19 cellular contexts compared by ENCODE assay signal in genomic region chr7:7688310-7688709, GRCh38. TPM values are rescaled to one million over a fixed set of nuclear protein-coding genes. Genes with fewer than 3 reads are reported as not detected.
A peak's percentile ranks its signal among the peaks of the same experiment; 100 is the strongest.
DNase-seq lines count a peak whose midpoint lies in the region; ATAC-seq, FAIRE-seq and TF ChIP-seq lines count a peak whose summit lies in the region.
"Had no signal": no experiment of that assay in that cellular context is flagged by ENCODE, and none has a peak within 500 bp of the region (broad histone marks: within the 10 kb centered on the region; RNA-seq: fewer than 3 reads in every experiment).

No MANE protein-coding gene starts in this region.

- intact Hi-C loops in ascending aorta (cut with DNase I) (loop anchor here (10.0 kb wide), 1 partner anchor 376 kb away; no protein-coding TSS in a partner anchor), tibial artery (cut with DNase I; ENCODE audit: low total_unique reads) (loop anchor here (10.0 kb wide), 2 partner anchors 66 to 526 kb away; no protein-coding TSS in a partner anchor)

- no peaks in the 10 kb centered on the region for H3K36me3 Mint-ChIP-seq in naive B cell
- H3K36me3 Mint-ChIP-seq in T-helper 2 cell treated with Interferon-gamma antibody and Interleukin-4, amounts not matched to agents 5 μg/mL and 100 μg/mL, for 36 hours (ENCODE audit: low read depth), result peaks cover 2% of the 10 kb centered on the region
- H3K36me3 Mint-ChIP-seq: mesothelial cell of epicardium had no signal

- DNase-seq in H54 (ENCODE audit: insufficient read length, low spot score) (no peak), ascending aorta (ENCODE audit: low spot score in 2 of 2) (no peak), naive B cell (no peak), tibial artery (no peak), SIG-M5 (lab: John Stamatoyannopoulos, UW) (no peak), GF-D8 (lab: John Stamatoyannopoulos, UW) (no peak)
- no peak for DNase-seq in T-helper 2 cell treated with Interferon-gamma antibody and Interleukin-4, amounts not matched to agents 5 μg/mL and 100 μg/mL, for 36 hours (ENCODE audit: low spot score)
- DNase-seq: activated CD4-positive, alpha-beta memory T cell treated with anti-CD3 and anti-CD28 coated beads, Interleukin-2, amount 10 ng/mL, durations not matched to agents 7 days and 5 days; activated gamma-delta T cell treated with Interleukin-2 at 50 U/mL for 16 hours; central memory CD4-positive, alpha-beta T cell; foreskin keratinocyte; NCI-H1048; nephron progenitor cell; T-helper 2 cell; testis had no signal

- H3K9me3 Mint-ChIP-seq in naive B cell, result no peaks in the 10 kb centered on the region
- H3K9me3 Mint-ChIP-seq in T-helper 2 cell treated with Interferon-gamma antibody and Interleukin-4, amounts not matched to agents 5 μg/mL and 100 μg/mL, for 36 hours, result no peaks in the 10 kb centered on the region
- H3K9me3 Mint-ChIP-seq: activated CD4-positive, alpha-beta memory T cell treated with anti-CD3 and anti-CD28 coated beads, Interleukin-2, amount 10 ng/mL, durations not matched to agents 7 days and 5 days; mesothelial cell of epicardium; nephron progenitor cell had no signal

- H3K4me1 ChIP-seq in ascending aorta (peaks cover 0 to 7% of the 10 kb centered on the region in 2 donors), tibial artery (peaks cover 0 to 33% (median 9%) of the 10 kb centered on the region in 4 donors)

- peak overlapping the region; percentile 9 to 27 for H3K27ac ChIP-seq in ascending aorta
- peak overlapping the region; percentile 49 to 62 for H3K27ac ChIP-seq in tibial artery
- H3K27ac ChIP-seq: foreskin keratinocyte, SK-N-MC, testis had no signal

- peak; percentile 46 to 47 for ATAC-seq in naive B cell (ENCODE audit: low read depth in 2 of 2)
- ATAC-seq: foreskin keratinocyte had no signal

- FAIRE-seq in H54 (lab: Jason Lieb, UNC), result peak; percentile 43
- FAIRE-seq: RCC 7860 had no signal

- no peaks in the 10 kb centered on the region for H3K27me3 Mint-ChIP-seq in naive B cell
- no peaks in the 10 kb centered on the region for H3K27me3 Mint-ChIP-seq in T-helper 2 cell treated with Interferon-gamma antibody and Interleukin-4, amounts not matched to agents 5 μg/mL and 100 μg/mL, for 36 hours (ENCODE audit: low read depth)
- H3K27me3 Mint-ChIP-seq: activated CD4-positive, alpha-beta memory T cell treated with anti-CD3 and anti-CD28 coated beads, Interleukin-2, amount 10 ng/mL, durations not matched to agents 7 days and 5 days; progenitor cell of endocrine pancreas had no signal

- peak overlapping the region in 1 of 2 donors; percentile 33 for H3K4me3 ChIP-seq in ascending aorta
- H3K4me3 ChIP-seq in tibial artery, result peak overlapping the region; percentile 23 to 33
- H3K4me3 ChIP-seq: SK-N-MC, testis had no signal

- H3K9me3 ChIP-seq in ascending aorta (no peaks in the 10 kb centered on the region), tibial artery (no peaks in the 10 kb centered on the region)
- H3K9me3 ChIP-seq: testis had no signal

- no peaks in the 10 kb centered on the region for H3K36me3 ChIP-seq in ascending aorta
- no peaks in the 10 kb centered on the region for H3K36me3 ChIP-seq in tibial artery

- H3K27ac Mint-ChIP-seq in naive B cell, result peak overlapping the region; percentile 11 to 52 (median 26)
- no peak overlapping the region for H3K27ac Mint-ChIP-seq in T-helper 2 cell treated with Interferon-gamma antibody and Interleukin-4, amounts not matched to agents 5 μg/mL and 100 μg/mL, for 36 hours
- H3K27ac Mint-ChIP-seq: activated CD4-positive, alpha-beta memory T cell treated with anti-CD3 and anti-CD28 coated beads, Interleukin-2, amount 10 ng/mL, durations not matched to agents 7 days and 5 days; mesothelial cell of epicardium; nephron progenitor cell; progenitor cell of endocrine pancreas had no signal

- peak overlapping the region in 5 of 8 donors; percentile 6 to 66 (median 50) for H3K4me3 Mint-ChIP-seq in naive B cell
- H3K4me3 Mint-ChIP-seq in T-helper 2 cell treated with Interferon-gamma antibody and Interleukin-4, amounts not matched to agents 5 μg/mL and 100 μg/mL, for 36 hours, result no peak overlapping the region
- H3K4me3 Mint-ChIP-seq: activated CD4-positive, alpha-beta memory T cell treated with anti-CD3 and anti-CD28 coated beads, Interleukin-2, amount 10 ng/mL, durations not matched to agents 7 days and 5 days; mesothelial cell of epicardium; nephron progenitor cell had no signal

- peaks cover 19 to 35% (median 23%) of the 10 kb centered on the region in 3 donors for H3K4me1 Mint-ChIP-seq in naive B cell
- H3K4me1 Mint-ChIP-seq in T-helper 2 cell treated with Interferon-gamma antibody and Interleukin-4, amounts not matched to agents 5 μg/mL and 100 μg/mL, for 36 hours (ENCODE audit: low read depth), result peaks cover 3% of the 10 kb centered on the region
- H3K4me1 Mint-ChIP-seq: nephron progenitor cell had no signal

- TF ChIP-seq POLR2A in H54 (IDR thresholded peaks at IDR 0.05; ENCODE audit: low read depth, low read length), result no peak

- H3K27me3 ChIP-seq in ascending aorta, result no peaks in the 10 kb centered on the region
- H3K27me3 ChIP-seq in tibial artery, result no peaks in the 10 kb centered on the region
- H3K27me3 ChIP-seq: foreskin keratinocyte, testis had no signal

- no peak for TF ChIP-seq CTCF in ascending aorta (IDR thresholded peaks at IDR 0.05)
- TF ChIP-seq CTCF in tibial artery (IDR thresholded peaks at IDR 0.05), result no peak

RNA-seq across cellular contexts. Expression of gene RPA3, which starts 30.1 kb away (rescaled TPM):
- total RNA-seq in ascending aorta, result 0.96 TPM
- 100 to 1,000 TPM; 114 to 186 (median 150) TPM for polyA plus RNA-seq in naive B cell (ENCODE audit: low read depth in 6 of 6)

RNA-seq across cellular contexts. Expression of gene UMAD1, which starts 47.8 kb away (rescaled TPM):
- 17.7 TPM for total RNA-seq in ascending aorta
- polyA plus RNA-seq in naive B cell (ENCODE audit: low read depth in 6 of 6), result 10 to 100 TPM; 23.1 to 33.9 (median 30.1) TPM
